In the genomic region with DNA sequence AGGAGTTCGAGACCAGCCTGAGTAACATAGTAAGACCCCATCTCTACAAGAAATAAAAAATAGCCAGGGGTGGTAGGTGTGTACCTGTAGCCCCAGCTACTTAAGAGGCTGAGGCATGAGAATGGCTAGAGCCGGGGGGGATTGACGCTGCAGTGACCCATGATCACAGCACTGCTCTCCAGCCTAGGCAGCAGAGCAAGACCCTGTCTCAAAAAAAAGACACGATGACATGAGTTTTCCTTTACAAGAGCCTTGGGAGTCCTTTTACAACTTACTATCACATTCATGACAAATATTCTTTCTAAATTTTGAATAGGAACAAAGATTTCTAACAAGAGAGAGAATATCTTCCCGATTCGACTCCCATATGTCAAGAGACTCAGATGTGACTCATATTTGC, we compare ENCODE assay signal across 26 cellular contexts. TPM values are rescaled to one million over a fixed set of nuclear protein-coding genes. Genes with fewer than 3 reads are reported as not detected.
DNase-seq lines count a peak whose midpoint lies in the region; ATAC-seq and TF ChIP-seq lines count a peak whose summit lies in the region.
"Had no signal": no experiment of that assay in that cellular context is flagged by ENCODE, and none has a peak within 500 bp of the region (broad histone marks: within the 10 kb centered on the region; RNA-seq: fewer than 3 reads in every experiment).

No MANE protein-coding gene starts in this region.

- 0 out of 2 replicates have a peak, but pooled peaks cover 3% of the 10 kb centered on the region for H3K36me3 ChIP-seq in PC-9 (ENCODE audit: low read depth)
- no peaks in the 10 kb centered on the region for H3K36me3 ChIP-seq in hepatocyte (replicated peaks; ENCODE audit: insufficient read depth, low read depth)
- peaks cover under 1% of the 10 kb centered on the region for H3K36me3 ChIP-seq in BE2C
- H3K36me3 ChIP-seq: lower lobe of right lung had no signal

- no peaks in the 10 kb centered on the region for H3K27me3 ChIP-seq in PC-9 (ENCODE audit: insufficient read depth, low read depth)
- no peaks in the 10 kb centered on the region for H3K27me3 ChIP-seq in hepatocyte
- no peaks in the 10 kb centered on the region for H3K27me3 ChIP-seq in BE2C
- H3K27me3 ChIP-seq: testis had no signal

- H4K20me1 ChIP-seq in PC-9 (ENCODE audit: insufficient read depth) (peaks cover 4% of the 10 kb centered on the region; the same call in 1 of the 2 replicates), hepatocyte (ENCODE audit: insufficient read depth, poor library complexity, severe bottlenecking) (peaks cover 5% of the 10 kb centered on the region)

- H3K4me3 ChIP-seq in PC-9 (no peak overlapping the region), hepatocyte (no peak overlapping the region), BE2C (ENCODE audit: low read depth, low read length) (no peak overlapping the region)
- H3K4me3 ChIP-seq: coronary artery, lower lobe of right lung, SK-N-MC, testis had no signal

- DNase-seq in stimulated activated naive CD8-positive, alpha-beta T cell treated with anti-CD3 and anti-CD28 coated beads, Interleukin-15, amount 100 ng/mL, for 72 hours, result no peak
- DNase-seq in stimulated activated naive CD8-positive, alpha-beta T cell treated with anti-CD3 and anti-CD28 coated beads, Interleukin-15, Interleukin-2, amounts not matched to agents 100 U/mL and 50 U/mL, for 24 hours, result no peak
- DNase-seq in PC-9 (no peak), hepatocyte (ENCODE audit: low spot score) (no peak), BE2C (no peak)
- DNase-seq in activated CD4-positive, alpha-beta T cell treated with anti-CD3 and anti-CD28 coated beads, Interleukin-2, amount 50 U/mL, for 1 hour, result no peak
- DNase-seq: activated CD4-positive, alpha-beta T cell treated with anti-CD3 and anti-CD28 coated beads, Interleukin-2, amount 50 U/mL, for 48 hours; activated gamma-delta T cell treated with Interleukin-2 at 50 U/mL for 16 hours; activated naive CD8-positive, alpha-beta T cell treated with anti-CD3 and anti-CD28 coated beads, Interleukin-2, amount 50 U/mL, for 24 hours; activated T-cell treated with anti-CD3 and anti-CD28 coated beads, Interleukin-2, amount 50 U/mL, for 48 hours; AML-193; DMS153; effector memory CD4-positive, alpha-beta T cell; lower lobe of right lung; NCI-H1092; NCI-H1694 treated with DMSO at 0.1 percent for 48 hours; NCI-H2171; NCI-H510A; stimulated activated naive CD4-positive, alpha-beta T cell; testis had no signal

- peaks cover 30% of the 10 kb centered on the region for H3K4me1 Mint-ChIP-seq in stimulated activated naive CD8-positive, alpha-beta T cell treated with anti-CD3 and anti-CD28 coated beads, Interleukin-15, amount 100 ng/mL, for 72 hours

- H3F3A ChIP-seq in PC-9 (ENCODE audit: insufficient read depth, low read depth), result peaks cover 19% of the 10 kb centered on the region; the same call in 1 of the 2 replicates

- no peaks in the 10 kb centered on the region for H3K9me3 Mint-ChIP-seq in stimulated activated naive CD8-positive, alpha-beta T cell treated with anti-CD3 and anti-CD28 coated beads, Interleukin-15, amount 100 ng/mL, for 72 hours
- H3K9me3 Mint-ChIP-seq: activated naive CD8-positive, alpha-beta T cell treated with anti-CD3 and anti-CD28 coated beads, Interleukin-2, amount 50 U/mL, for 24 hours had no signal

- POLR2A ChIA-PET in PC-9 (lab: Charles Lee; ENCODE audit: unreplicated experiment), result interaction anchor here (0.5 to 0.7 kb wide), 2 partner anchors 19 to 22 kb away, joined by 3 to 6 read pairs; no protein-coding TSS in a partner anchor

- H3K79me2 ChIP-seq in PC-9 (ENCODE audit: low read depth) (peaks cover 16% of the 10 kb centered on the region), hepatocyte (peaks cover 20% of the 10 kb centered on the region)

- H3K9me3 ChIP-seq in PC-9 (ENCODE audit: insufficient read depth, low read depth), result no peaks in the 10 kb centered on the region
- no peaks in the 10 kb centered on the region for H3K9me3 ChIP-seq in hepatocyte (ENCODE audit: low read depth)
- H3K9me3 ChIP-seq in BE2C, result no peaks in the 10 kb centered on the region
- H3K9me3 ChIP-seq: lower lobe of right lung, testis had no signal

- H3K4me1 ChIP-seq in PC-9 (replicated peaks; ENCODE audit: insufficient read depth), result peaks cover 47% of the 10 kb centered on the region
- peaks cover 8% of the 10 kb centered on the region for H3K4me1 ChIP-seq in hepatocyte (ENCODE audit: insufficient read depth)
- peaks cover 3% of the 10 kb centered on the region; the same call in 1 of the 2 replicates for H3K4me1 ChIP-seq in BE2C

- H3K27me3 Mint-ChIP-seq in stimulated activated naive CD8-positive, alpha-beta T cell treated with anti-CD3 and anti-CD28 coated beads, Interleukin-15, amount 100 ng/mL, for 72 hours, result no peaks in the 10 kb centered on the region
- H3K27me3 Mint-ChIP-seq: activated naive CD8-positive, alpha-beta T cell treated with anti-CD3 and anti-CD28 coated beads, Interleukin-2, amount 50 U/mL, for 24 hours had no signal

- H3K27ac ChIP-seq in PC-9 (no peak overlapping the region), hepatocyte (peak overlapping the region; percentile 63)
- H3K27ac ChIP-seq: coronary artery, lower lobe of right lung, SK-N-MC, testis had no signal

- TF ChIP-seq CTCF in PC-9 (conservative IDR thresholded peaks at IDR 0.05) (no peak), hepatocyte (IDR thresholded peaks at IDR 0.05; ENCODE audit: poor library complexity) (no peak), BE2C (IDR thresholded peaks at IDR 0.05; ENCODE audit: low read depth, low read length) (no peak)

- peak overlapping the region; percentile 5 to 20 for H3K27ac Mint-ChIP-seq in stimulated activated naive CD8-positive, alpha-beta T cell treated with anti-CD3 and anti-CD28 coated beads, Interleukin-15, amount 100 ng/mL, for 72 hours
- H3K27ac Mint-ChIP-seq: activated naive CD8-positive, alpha-beta T cell treated with anti-CD3 and anti-CD28 coated beads, Interleukin-2, amount 50 U/mL, for 24 hours had no signal

- no TSS peak for BruUV-seq in PC-9 (replicated peaks; lab: Mats Ljungman, UMichigan)

- H3K4me3 Mint-ChIP-seq in stimulated activated naive CD8-positive, alpha-beta T cell treated with anti-CD3 and anti-CD28 coated beads, Interleukin-15, amount 100 ng/mL, for 72 hours, result no peak overlapping the region
- H3K4me3 Mint-ChIP-seq: activated naive CD8-positive, alpha-beta T cell treated with anti-CD3 and anti-CD28 coated beads, Interleukin-2, amount 50 U/mL, for 24 hours had no signal

- H2AFZ ChIP-seq in PC-9 (no peak overlapping the region), hepatocyte (no peak overlapping the region)

- intact Hi-C loops in PC-9 (cut with micrococcal nuclease; ENCODE audit: unreplicated experiment), result no loop called here

- H3K9me2 ChIP-seq in PC-9 (ENCODE audit: insufficient read depth) (no peaks in the 10 kb centered on the region), hepatocyte (replicated peaks; ENCODE audit: insufficient read depth) (no peaks in the 10 kb centered on the region)

- WGBS in hepatocyte (ENCODE audit: low lambda C conversion rate, missing lambda C conversion rate), result 98% methylated on average over 6 of the region's 6 CpGs

- ATAC-seq in stimulated activated naive CD8-positive, alpha-beta T cell treated with anti-CD3 and anti-CD28 coated beads, Interleukin-15, amount 100 ng/mL, for 72 hours, result no peak
- no peak for ATAC-seq in stimulated activated naive CD8-positive, alpha-beta T cell treated with anti-CD3 and anti-CD28 coated beads, Interleukin-15, Interleukin-2, amounts not matched to agents 100 U/mL and 50 U/mL, for 24 hours
- ATAC-seq in HG02610 (IDR thresholded peaks at IDR 0.05; ENCODE audit: unreplicated experiment), result no peak
- ATAC-seq in HG03432 (IDR thresholded peaks at IDR 0.05; ENCODE audit: unreplicated experiment), result no peak
- ATAC-seq: HCT116; lower lobe of right lung; naive thymus-derived CD8-positive, alpha-beta T cell had no signal

- peak overlapping the region; percentile 16; the same call in 1 of the 2 replicates for H3K4me2 ChIP-seq in PC-9
- no peak overlapping the region for H3K4me2 ChIP-seq in hepatocyte

- CTCF ChIA-PET in PC-9 (lab: Charles Lee), result no interaction called here

RNA-seq across cellular contexts. Expression of a gene that starts 3.3 kb away (rescaled TPM):
- total RNA-seq in PC-9 (2021) (38.9 and 42.9 TPM in 2 replicates), hepatocyte (45.7 and 48.3 TPM in 2 replicates)
- polyA plus RNA-seq in hepatocyte, result 17.4 and 24.0 TPM in 2 replicates
- polyA plus RNA-seq in BE2C (2012; ENCODE audit: insufficient read depth, insufficient read length, low read depth), result 15.8 TPM

RNA-seq across cellular contexts. Expression of a gene that starts 32.2 kb away (rescaled TPM):
- total RNA-seq in PC-9 (2021), result 369 and 402 TPM in 2 replicates
- total RNA-seq in hepatocyte, result 256 and 282 TPM in 2 replicates
- 371 and 385 TPM in 2 replicates for polyA plus RNA-seq in hepatocyte
- 281 TPM for polyA plus RNA-seq in BE2C (2012; ENCODE audit: insufficient read depth, insufficient read length, low read depth)
